1 cellular context compared by ENCODE assay signal in the genomic region with DNA sequence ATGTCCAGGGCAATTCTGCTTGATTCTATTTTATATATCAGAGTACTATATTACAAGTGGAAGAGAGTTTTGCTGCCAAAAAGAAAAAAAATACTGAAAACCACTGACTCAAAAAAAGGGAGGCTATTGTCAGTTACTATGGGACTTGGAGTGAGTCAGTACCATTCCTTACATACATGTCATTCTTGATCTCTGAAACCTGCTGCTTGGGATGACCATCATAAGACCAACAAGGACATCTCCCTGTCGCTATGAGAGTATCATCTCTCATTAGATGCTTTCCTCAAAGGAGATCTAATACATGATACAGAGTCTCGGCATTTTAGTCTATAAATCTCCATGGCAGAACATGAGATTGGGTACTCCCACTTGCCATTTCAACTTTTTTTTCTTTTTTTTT.
TF ChIP-seq lines count a peak whose summit lies in the region.

No MANE protein-coding gene starts in this region.

TF ChIP-seq in SK-N-SH, 30 proteins besides CTCF, POLR2A, EP300 and RAD21 (continued from another document):
- TF ChIP-seq, protein P1, sequence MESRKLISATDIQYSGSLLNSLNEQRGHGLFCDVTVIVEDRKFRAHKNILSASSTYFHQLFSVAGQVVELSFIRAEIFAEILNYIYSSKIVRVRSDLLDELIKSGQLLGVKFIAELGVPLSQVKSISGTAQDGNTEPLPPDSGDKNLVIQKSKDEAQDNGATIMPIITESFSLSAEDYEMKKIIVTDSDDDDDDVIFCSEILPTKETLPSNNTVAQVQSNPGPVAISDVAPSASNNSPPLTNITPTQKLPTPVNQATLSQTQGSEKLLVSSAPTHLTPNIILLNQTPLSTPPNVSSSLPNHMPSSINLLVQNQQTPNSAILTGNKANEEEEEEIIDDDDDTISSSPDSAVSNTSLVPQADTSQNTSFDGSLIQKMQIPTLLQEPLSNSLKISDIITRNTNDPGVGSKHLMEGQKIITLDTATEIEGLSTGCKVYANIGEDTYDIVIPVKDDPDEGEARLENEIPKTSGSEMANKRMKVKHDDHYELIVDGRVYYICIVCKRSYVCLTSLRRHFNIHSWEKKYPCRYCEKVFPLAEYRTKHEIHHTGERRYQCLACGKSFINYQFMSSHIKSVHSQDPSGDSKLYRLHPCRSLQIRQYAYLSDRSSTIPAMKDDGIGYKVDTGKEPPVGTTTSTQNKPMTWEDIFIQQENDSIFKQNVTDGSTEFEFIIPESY (IDR thresholded peaks at IDR 0.05; ENCODE audit: borderline replicate concordance, low read depth), result peak; percentile 50; the same call in 1 of the 2 replicates
- TF ChIP-seq TEAD4 (IDR thresholded peaks at IDR 0.05; ENCODE audit: borderline replicate concordance, insufficient read depth) (peak; percentile 93), FOSL2 (IDR thresholded peaks at IDR 0.05; ENCODE audit: borderline replicate concordance, low read depth) (peak; percentile 93), RXRA (IDR thresholded peaks at IDR 0.05; ENCODE audit: borderline replicate concordance, low read depth) (no peak), RCOR1 (IDR thresholded peaks at IDR 0.05; ENCODE audit: low read length) (no peak), POLR2AphosphoS5 (IDR thresholded peaks at IDR 0.05; ENCODE audit: low read depth, low read length) (peak; percentile 35; the same call in 1 of the 2 replicates), SMC3 (IDR thresholded peaks at IDR 0.05; ENCODE audit: low read depth, low read length) (no peak), JUND (IDR thresholded peaks at IDR 0.05) (peak; percentile 84), FOXM1 (IDR thresholded peaks at IDR 0.05; ENCODE audit: low read depth) (peak; percentile 53; the same call in 1 of the 2 replicates), TCF12 (IDR thresholded peaks at IDR 0.05) (peak; percentile 77), ELF1 (IDR thresholded peaks at IDR 0.05) (no peak)
